ENCODE assay signal across 9 cellular contexts in the genomic region with DNA sequence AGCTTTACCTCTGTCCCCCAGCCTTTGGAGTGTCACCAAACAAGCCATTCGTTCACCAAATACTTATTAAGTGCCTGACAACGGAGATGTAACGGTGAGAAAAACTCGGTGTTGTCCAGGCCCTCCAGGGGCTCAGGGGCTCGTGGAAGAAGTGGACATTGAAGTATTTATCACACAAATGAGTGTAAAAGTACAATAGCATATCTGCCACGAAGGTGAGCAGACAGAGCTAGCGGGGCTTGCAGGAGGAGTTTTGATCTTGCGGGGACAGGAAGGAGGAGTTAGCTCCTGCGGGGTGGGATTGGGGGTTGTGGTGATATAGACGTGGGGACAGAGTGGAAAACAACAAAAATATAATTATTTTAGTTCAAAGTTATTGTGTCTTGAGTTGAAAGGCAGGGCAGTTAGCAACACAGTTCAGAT. TPM values are rescaled to one million over a fixed set of nuclear protein-coding genes. Genes with fewer than 3 reads are reported as not detected.
DNase-seq lines count a peak whose midpoint lies in the region; ATAC-seq and TF ChIP-seq lines count a peak whose summit lies in the region.
"Not testable (repeated sequence)": the region's sequence is repeated elsewhere in the genome, so short reads cannot be mapped to it uniquely, and the experiment has no call there.
"Had no signal": no experiment of that assay in that cellular context is flagged by ENCODE, and none has a peak within 500 bp of the region (broad histone marks: within the 10 kb centered on the region; RNA-seq: fewer than 3 reads in every experiment).

No MANE protein-coding gene starts in this region.

- not testable (repeated sequence) for TF ChIP-seq POLR2A in Peyer's patch (IDR thresholded peaks at IDR 0.05)

- H3K27ac Mint-ChIP-seq in GM23338 = peak overlapping the region; percentile 92
- H3K27ac Mint-ChIP-seq in activated naive CD4-positive, alpha-beta T cell treated with anti-CD3 and anti-CD28 coated beads, Interleukin-2, amount 10 ng/mL, durations not matched to agents 7 days and 5 days = not testable (repeated sequence)

- H3K4me2 ChIP-seq in GM23338 (peak overlapping the region; percentile 99), hepatocyte (peak overlapping the region; percentile 86)

- not testable (repeated sequence) for H4K20me1 ChIP-seq in GM23338 (replicated peaks; ENCODE audit: insufficient read depth); hepatocyte (ENCODE audit: insufficient read depth, poor library complexity, severe bottlenecking)

- H3F3A ChIP-seq in GM23338 (replicated peaks; ENCODE audit: low read depth) = not testable (repeated sequence)

- peak overlapping the region; percentile 97 for H3K4me3 Mint-ChIP-seq in GM23338
- peak overlapping the region; percentile 93 for H3K4me3 Mint-ChIP-seq in activated naive CD4-positive, alpha-beta T cell treated with anti-CD3 and anti-CD28 coated beads, Interleukin-2, amount 10 ng/mL, durations not matched to agents 7 days and 5 days

- peak overlapping the region; percentile 58 for H3K27ac ChIP-seq in 22Rv1
- H3K27ac ChIP-seq in GM23338 (ENCODE audit: low read depth) = peak overlapping the region; percentile 93
- H3K27ac ChIP-seq in Peyer's patch = peak overlapping the region; percentile 84 to 90 (median 86)
- not testable (repeated sequence) for H3K27ac ChIP-seq in duodenal mucosa (ENCODE audit: low read depth, low read length); muscle layer of duodenum (ENCODE audit: low read length)
- peak overlapping the region; percentile 98 for H3K27ac ChIP-seq in hepatocyte
- H3K27ac ChIP-seq in skin epidermis = peak overlapping the region in 18 of 21 experiments; percentile 64 to 91 (median 80)

- H3K27me3 Mint-ChIP-seq in GM23338 (ENCODE audit: insufficient read depth, low read depth, poor library complexity) = not testable (repeated sequence)
- H3K27me3 Mint-ChIP-seq in activated naive CD4-positive, alpha-beta T cell treated with anti-CD3 and anti-CD28 coated beads, Interleukin-2, amount 10 ng/mL, durations not matched to agents 7 days and 5 days = peaks cover 24% of the 10 kb centered on the region

- H2AFZ ChIP-seq in GM23338 = peak overlapping the region; percentile 96
- H2AFZ ChIP-seq in hepatocyte = peak overlapping the region; percentile 81

- ATAC-seq in GM23338 = not testable (repeated sequence)

- not testable (repeated sequence) for H3K79me2 ChIP-seq in GM23338 (replicated peaks; ENCODE audit: insufficient read depth); hepatocyte

- H3K36me3 Mint-ChIP-seq in GM23338 (ENCODE audit: low read depth); activated naive CD4-positive, alpha-beta T cell treated with anti-CD3 and anti-CD28 coated beads, Interleukin-2, amount 10 ng/mL, durations not matched to agents 7 days and 5 days: not testable (repeated sequence)

- H3K4me1 Mint-ChIP-seq in GM23338 = peaks cover 14% of the 10 kb centered on the region
- peaks cover 20% of the 10 kb centered on the region for H3K4me1 Mint-ChIP-seq in activated naive CD4-positive, alpha-beta T cell treated with anti-CD3 and anti-CD28 coated beads, Interleukin-2, amount 10 ng/mL, durations not matched to agents 7 days and 5 days

- not testable (repeated sequence) for H3K9me2 ChIP-seq in GM23338 (ENCODE audit: insufficient read depth); hepatocyte (replicated peaks; ENCODE audit: insufficient read depth)

- H3K9ac ChIP-seq in duodenal mucosa (ENCODE audit: low read depth in 1 of 2, low read length in 2 of 2) = peak overlapping the region; percentile 52 to 79

- WGBS in hepatocyte (ENCODE audit: low lambda C conversion rate, missing lambda C conversion rate) = 5% methylated on average over 10 of the region's 10 CpGs

- H3K4me3 ChIP-seq in GM23338 (peak overlapping the region; percentile 100), Peyer's patch (peak overlapping the region; percentile 69 to 83 (median 74)), duodenal mucosa (ENCODE audit: low read depth in 1 of 2, low read length in 2 of 2) (peak overlapping the region; percentile 60 to 79), hepatocyte (peak overlapping the region; percentile 75), muscle layer of duodenum (ENCODE audit: low read depth in 1 of 2, low read length in 2 of 2) (peak overlapping the region; percentile 59 to 60), skin epidermis (peak overlapping the region; percentile 56 to 89 (median 84))

- not testable (repeated sequence) for TF ChIP-seq CTCF in 22Rv1 (IDR thresholded peaks at IDR 0.05); GM23338 (conservative IDR thresholded peaks at IDR 0.05; ENCODE audit: low read depth in 2 of 2); Peyer's patch (IDR thresholded peaks at IDR 0.05); hepatocyte (IDR thresholded peaks at IDR 0.05; ENCODE audit: poor library complexity)

- H3K4me1 ChIP-seq in GM23338 (ENCODE audit: insufficient read depth); duodenal mucosa (ENCODE audit: control insufficient read depth in 1 of 2, insufficient read depth in 2 of 2, low read length in 2 of 2); hepatocyte (ENCODE audit: insufficient read depth); muscle layer of duodenum (ENCODE audit: control insufficient read depth in 1 of 2, insufficient read depth in 2 of 2, low read length in 2 of 2): not testable (repeated sequence)
- peaks cover 0 to 14% (median 0%) of the 10 kb centered on the region in 4 donors for H3K4me1 ChIP-seq in Peyer's patch

- H3K36me3 ChIP-seq in GM23338 (ENCODE audit: insufficient read depth); Peyer's patch; duodenal mucosa (ENCODE audit: control insufficient read depth in 1 of 2, insufficient read depth in 2 of 2, low read length in 2 of 2); hepatocyte (replicated peaks; ENCODE audit: insufficient read depth, low read depth); muscle layer of duodenum (ENCODE audit: control insufficient read depth in 1 of 2, insufficient read depth in 2 of 2, low read length in 2 of 2): not testable (repeated sequence)

- H3K9me3 Mint-ChIP-seq in GM23338; activated naive CD4-positive, alpha-beta T cell treated with anti-CD3 and anti-CD28 coated beads, Interleukin-2, amount 10 ng/mL, durations not matched to agents 7 days and 5 days: not testable (repeated sequence)

- not testable (repeated sequence) for DNase-seq in GM23338 (ENCODE audit: low spot score); Peyer's patch; activated naive CD4-positive, alpha-beta T cell treated with anti-CD3 and anti-CD28 coated beads, Interleukin-2, amount 10 ng/mL, durations not matched to agents 7 days and 5 days; hepatocyte (ENCODE audit: low spot score)

- H3K27me3 ChIP-seq in GM23338 (ENCODE audit: insufficient read depth); Peyer's patch; duodenal mucosa (ENCODE audit: control insufficient read depth in 1 of 2, insufficient read depth in 2 of 2, low read length in 2 of 2); hepatocyte; muscle layer of duodenum (ENCODE audit: low read depth, low read length): not testable (repeated sequence)

- CTCF ChIA-PET in activated naive CD4-positive, alpha-beta T cell treated with anti-CD3 and anti-CD28 coated beads, Interleukin-2, amount 10 ng/mL, durations not matched to agents 7 days and 5 days (lab: Charles Lee) = not testable (repeated sequence)

- H3K9me3 ChIP-seq in Peyer's patch; duodenal mucosa (ENCODE audit: control insufficient read depth in 1 of 2, low read length in 2 of 2); hepatocyte (ENCODE audit: low read depth); muscle layer of duodenum (ENCODE audit: control insufficient read depth in 1 of 2, low read length in 2 of 2): not testable (repeated sequence)

RNA-seq across cellular contexts. Expression of gene ALG1L2, which starts 31.0 kb away (rescaled TPM):
- total RNA-seq in GM23338 (2014; rRNA removed; shearing (Covaris generic)) = not detected in 2 replicates
- 0.80 and 0.87 TPM in 2 replicates for polyA plus RNA-seq in GM23338 (2016; fragmentation: Nextera tagmentation; extraction: Ambion mirVana)
- total RNA-seq in Peyer's patch = 1 to 10 TPM in 1 of 4 donors, not detected in 3; 2.4 TPM
- total RNA-seq in hepatocyte = not detected in 2 replicates
- 1.7 and 2.0 TPM in 2 replicates for polyA plus RNA-seq in hepatocyte
- total RNA-seq: SK-MEL-5 had no signal
